Comparison of ENCODE assay signal across 20 cellular contexts in the genomic region with DNA sequence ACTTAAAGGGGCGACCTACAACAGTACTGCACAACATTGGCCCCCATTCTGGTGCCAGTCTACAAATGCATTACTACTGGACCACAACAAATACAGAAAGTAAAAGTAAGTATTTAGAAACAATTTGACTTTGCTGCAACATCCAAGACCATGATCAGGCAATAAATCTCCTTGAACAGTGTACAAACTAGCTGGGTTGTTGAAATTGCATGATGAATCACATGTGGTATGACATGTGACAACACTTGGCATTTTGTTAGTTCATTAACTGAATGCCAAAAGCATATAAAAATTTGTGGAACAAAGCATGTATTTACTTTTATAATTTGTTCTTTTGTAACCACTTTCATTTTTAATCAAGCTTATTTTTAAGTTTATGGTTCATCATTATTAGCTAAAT.
DNase-seq lines count a peak whose midpoint lies in the region; ATAC-seq and TF ChIP-seq lines count a peak whose summit lies in the region.
"Had no signal": no experiment of that assay in that cellular context is flagged by ENCODE, and none has a peak within 500 bp of the region (broad histone marks: within the 10 kb centered on the region; RNA-seq: fewer than 3 reads in every experiment).

No MANE protein-coding gene starts in this region.

- no peaks in the 10 kb centered on the region for H3K36me3 ChIP-seq in ACC112 (ENCODE audit: insufficient read depth, low read length)
- H3K36me3 ChIP-seq in adipocyte (ENCODE audit: control insufficient read depth, insufficient read depth, low read length, severe bottlenecking): no peaks in the 10 kb centered on the region

- no peaks in the 10 kb centered on the region for H3K9me3 ChIP-seq in adipocyte (ENCODE audit: control insufficient read depth, low read length)

- H3K27ac ChIP-seq in ACC112 (ENCODE audit: low read depth, low read length) (no peak overlapping the region), epithelial cell of prostate (no peak overlapping the region)
- H3K27ac ChIP-seq: GM23248, HL-60 had no signal

- no peak overlapping the region for H3K27ac Mint-ChIP-seq in natural killer cell
- H3K27ac Mint-ChIP-seq: CD4-positive, CD25-positive, alpha-beta regulatory T cell had no signal

- H3K36me3 Mint-ChIP-seq in natural killer cell: no peaks in the 10 kb centered on the region
- H3K36me3 Mint-ChIP-seq: CD4-positive, CD25-positive, alpha-beta regulatory T cell had no signal

- H3K27me3 ChIP-seq in ACC112 (ENCODE audit: insufficient read depth, low read length) (no peaks in the 10 kb centered on the region), adipocyte (replicated peaks; ENCODE audit: control insufficient read depth, insufficient read depth, low read length) (no peaks in the 10 kb centered on the region)

- no peak for TF ChIP-seq CTCF in natural killer cell (IDR thresholded peaks at IDR 0.05)

- H3K27me3 Mint-ChIP-seq in natural killer cell (ENCODE audit: low read depth in 2 of 2): no peaks in the 10 kb centered on the region
- H3K27me3 Mint-ChIP-seq: CD4-positive, CD25-positive, alpha-beta regulatory T cell had no signal

- no peak overlapping the region for H3K9ac ChIP-seq in adipocyte (ENCODE audit: low read length)
- H3K9ac ChIP-seq: GM23248 had no signal

- ATAC-seq in natural killer cell: no peak
- ATAC-seq: GM12878, PC-3 had no signal

- H3K9me3 Mint-ChIP-seq in natural killer cell: peaks cover 4 to 12% of the 10 kb centered on the region in 2 donors

- H3K79me2 ChIP-seq in ACC112 (ENCODE audit: control insufficient read depth, insufficient read depth, low read length, unreplicated experiment): no peaks in the 10 kb centered on the region

- H3K4me1 ChIP-seq in ACC112 (ENCODE audit: control insufficient read depth, insufficient read depth, low read length, unreplicated experiment) (peaks cover 7% of the 10 kb centered on the region), adipocyte (ENCODE audit: control insufficient read depth, insufficient read depth, low read length) (peaks cover 12% of the 10 kb centered on the region)

- intact Hi-C loops in natural killer cell (cut with micrococcal nuclease): no loop called here

- DNase-seq in adipocyte (ENCODE audit: low read depth): peak; percentile 5
- DNase-seq in epithelial cell of prostate (ENCODE audit: low read depth, low spot score): peak; percentile 12
- DNase-seq in kidney tubule cell (ENCODE audit: low spot score): peak; percentile 28
- no peak for DNase-seq in natural killer cell
- no peak for DNase-seq in AG20443 (ENCODE audit: low spot score)
- DNase-seq in NOMO-1 (lab: John Stamatoyannopoulos, UW; ENCODE audit: unreplicated experiment in 2 of 2): no peak
- DNase-seq: Calu3; CD4-positive, CD25-positive, alpha-beta regulatory T cell; GM23248; KG1; MM.1S; NCI-H1105; NCI-H1694 treated with DMSO at 0.1 percent for 48 hours; NCI-H345; NCI-H69; NK-92 treated with Interleukin-12 subunit alpha and Interleukin-12 subunit beta, amount 100 ng/mL, for 24 hours; PC-3 had no signal

- no peak overlapping the region for H3K4me3 ChIP-seq in ACC112 (ENCODE audit: low read depth, low read length)
- H3K4me3 ChIP-seq in adipocyte (ENCODE audit: low read length): peak overlapping the region; percentile 67
- H3K4me3 ChIP-seq: GM12878, GM23248 had no signal

- H2AFZ ChIP-seq in ACC112 (ENCODE audit: low read length, unreplicated experiment): peak overlapping the region; percentile 58
- H2AFZ ChIP-seq: GM23248 had no signal

- no peak overlapping the region for H3K4me3 Mint-ChIP-seq in natural killer cell
- H3K4me3 Mint-ChIP-seq: CD4-positive, CD25-positive, alpha-beta regulatory T cell had no signal

- H3K4me1 Mint-ChIP-seq in natural killer cell: no peaks in the 10 kb centered on the region
- H3K4me1 Mint-ChIP-seq: CD4-positive, CD25-positive, alpha-beta regulatory T cell had no signal

Comparison
In these comparisons a context has a peak if more than half of its experiments do, and no peak if none do; other contexts are left out.
1. DNase-seq: peak in adipocyte (single experiment), epithelial cell of prostate (single experiment) and kidney tubule cell (single experiment); none in natural killer cell (single experiment), AG20443 (single experiment) and NOMO-1 (0 of 2).